ENCODE assay signal across 2 cellular contexts in the genomic region with DNA sequence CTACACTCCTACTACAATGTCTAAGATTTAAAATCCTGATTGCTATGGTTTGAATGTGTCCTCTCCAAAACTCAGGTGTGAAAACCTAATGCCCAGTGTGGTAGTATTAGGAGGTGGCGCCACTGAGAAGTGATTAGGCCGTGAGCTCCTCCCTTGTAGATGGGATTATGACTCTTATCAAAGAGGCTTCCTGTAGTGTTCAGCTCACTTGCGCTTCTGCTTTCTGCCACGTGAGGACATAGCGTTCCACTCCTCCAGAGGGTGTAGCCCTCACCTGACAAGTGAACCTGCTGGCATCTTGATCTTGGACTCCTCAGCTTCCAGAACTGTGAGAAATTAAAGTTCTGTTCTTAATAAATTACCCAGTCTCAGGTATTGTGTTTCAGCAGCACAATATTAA.
A peak's percentile ranks its signal among the peaks of the same experiment; 100 is the strongest.
TF ChIP-seq lines count a peak whose summit lies in the region.

No MANE protein-coding gene starts in this region.

TF ChIP-seq in WTC11, 78 proteins besides CTCF, POLR2A, EP300 and RAD21 (continued from another document):
- TF ChIP-seq, protein P1, sequence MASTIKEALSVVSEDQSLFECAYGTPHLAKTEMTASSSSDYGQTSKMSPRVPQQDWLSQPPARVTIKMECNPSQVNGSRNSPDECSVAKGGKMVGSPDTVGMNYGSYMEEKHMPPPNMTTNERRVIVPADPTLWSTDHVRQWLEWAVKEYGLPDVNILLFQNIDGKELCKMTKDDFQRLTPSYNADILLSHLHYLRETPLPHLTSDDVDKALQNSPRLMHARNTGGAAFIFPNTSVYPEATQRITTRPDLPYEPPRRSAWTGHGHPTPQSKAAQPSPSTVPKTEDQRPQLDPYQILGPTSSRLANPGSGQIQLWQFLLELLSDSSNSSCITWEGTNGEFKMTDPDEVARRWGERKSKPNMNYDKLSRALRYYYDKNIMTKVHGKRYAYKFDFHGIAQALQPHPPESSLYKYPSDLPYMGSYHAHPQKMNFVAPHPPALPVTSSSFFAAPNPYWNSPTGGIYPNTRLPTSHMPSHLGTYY (CRISPR knock-in tag; IDR thresholded peaks at IDR 0.05): no peak
- TF ChIP-seq ETV6 (CRISPR knock-in tag; IDR thresholded peaks at IDR 0.05): no peak
- TF ChIP-seq RORB (CRISPR knock-in tag; IDR thresholded peaks at IDR 0.05): no peak
- no peak for TF ChIP-seq MYBL2 (CRISPR knock-in tag; IDR thresholded peaks at IDR 0.05)
- TF ChIP-seq ZBTB21 (CRISPR knock-in tag; IDR thresholded peaks at IDR 0.05; ENCODE audit: borderline replicate concordance): no peak
- TF ChIP-seq GABPB1 (CRISPR knock-in tag; IDR thresholded peaks at IDR 0.05): no peak
- no peak for TF ChIP-seq IRF1 (CRISPR knock-in tag; IDR thresholded peaks at IDR 0.05)
- TF ChIP-seq E2F4 (CRISPR knock-in tag; IDR thresholded peaks at IDR 0.05; ENCODE audit: borderline replicate concordance, low read depth): no peak
- no peak for TF ChIP-seq CDX4 (CRISPR knock-in tag; IDR thresholded peaks at IDR 0.05; ENCODE audit: borderline replicate concordance)
- no peak for TF ChIP-seq MLX (CRISPR knock-in tag; IDR thresholded peaks at IDR 0.05)
- TF ChIP-seq, protein P2, sequence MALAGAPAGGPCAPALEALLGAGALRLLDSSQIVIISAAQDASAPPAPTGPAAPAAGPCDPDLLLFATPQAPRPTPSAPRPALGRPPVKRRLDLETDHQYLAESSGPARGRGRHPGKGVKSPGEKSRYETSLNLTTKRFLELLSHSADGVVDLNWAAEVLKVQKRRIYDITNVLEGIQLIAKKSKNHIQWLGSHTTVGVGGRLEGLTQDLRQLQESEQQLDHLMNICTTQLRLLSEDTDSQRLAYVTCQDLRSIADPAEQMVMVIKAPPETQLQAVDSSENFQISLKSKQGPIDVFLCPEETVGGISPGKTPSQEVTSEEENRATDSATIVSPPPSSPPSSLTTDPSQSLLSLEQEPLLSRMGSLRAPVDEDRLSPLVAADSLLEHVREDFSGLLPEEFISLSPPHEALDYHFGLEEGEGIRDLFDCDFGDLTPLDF (CRISPR knock-in tag; IDR thresholded peaks at IDR 0.05): no peak
- TF ChIP-seq RELA (CRISPR knock-in tag; IDR thresholded peaks at IDR 0.05; ENCODE audit: borderline replicate concordance): no peak
- no peak for TF ChIP-seq TEAD4 (CRISPR knock-in tag; IDR thresholded peaks at IDR 0.05)
- no peak for TF ChIP-seq FOXJ3 (CRISPR knock-in tag; IDR thresholded peaks at IDR 0.05; ENCODE audit: borderline replicate concordance)
- no peak for TF ChIP-seq AFF4 (CRISPR knock-in tag; IDR thresholded peaks at IDR 0.05; ENCODE audit: borderline replicate concordance)

TF ChIP-seq in HepG2, 621 proteins besides CTCF, POLR2A, EP300 and RAD21 (continued from another document):
- TF ChIP-seq, protein P3, sequence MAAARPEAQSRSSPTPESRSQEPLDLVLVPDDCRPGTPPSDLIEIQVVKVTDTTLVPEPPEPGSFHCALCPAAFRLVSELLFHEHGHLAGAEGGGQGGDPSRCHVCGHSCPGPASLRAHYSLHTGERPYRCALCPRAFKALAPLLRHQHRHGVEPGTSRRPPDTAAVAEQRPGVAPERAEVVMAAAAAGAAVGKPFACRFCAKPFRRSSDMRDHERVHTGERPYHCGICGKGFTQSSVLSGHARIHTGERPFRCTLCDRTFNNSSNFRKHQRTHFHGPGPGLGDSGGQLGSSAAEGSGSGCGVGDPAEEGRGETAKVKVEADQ (CRISPR knock-in tag; IDR thresholded peaks at IDR 0.05; ENCODE audit: borderline replicate concordance): no peak
- peak; percentile 57 for TF ChIP-seq STAG1 (CRISPR knock-in tag; IDR thresholded peaks at IDR 0.05)
